In the genomic region with DNA sequence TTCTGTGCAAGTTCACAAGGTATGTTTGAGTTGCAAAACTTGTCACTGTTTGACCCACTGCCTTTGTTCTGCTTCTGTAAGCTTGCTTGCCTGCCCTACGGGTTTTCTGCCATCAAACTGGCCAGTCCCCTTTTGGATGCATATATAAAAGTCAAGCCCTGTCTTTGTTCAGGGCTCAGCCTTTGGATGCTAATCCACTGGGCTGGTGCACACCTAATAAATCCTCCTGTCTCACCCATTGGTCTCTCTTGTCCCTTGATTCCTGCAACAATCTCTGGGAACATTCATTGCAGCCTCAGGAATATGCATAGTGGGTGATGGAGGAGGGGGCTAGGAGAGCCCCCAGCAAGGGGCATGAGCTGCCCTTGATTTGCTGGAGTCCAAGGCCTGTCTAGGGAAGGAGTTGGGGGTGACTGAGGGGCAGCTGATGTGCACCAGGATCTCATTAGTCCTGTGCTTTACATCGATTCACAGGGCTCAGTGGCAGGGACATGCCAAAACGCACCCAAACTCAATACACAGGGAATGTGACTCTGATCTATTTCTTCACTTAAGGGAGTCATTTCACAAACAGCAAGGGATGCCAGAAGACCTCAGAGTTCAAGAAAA, we compare ENCODE assay signal across 22 cellular contexts.
DNase-seq lines count a peak whose midpoint lies in the region; ATAC-seq, FAIRE-seq and TF ChIP-seq lines count a peak whose summit lies in the region.
"Had no signal": no experiment of that assay in that cellular context is flagged by ENCODE, and none has a peak within 500 bp of the region (broad histone marks: within the 10 kb centered on the region; RNA-seq: fewer than 3 reads in every experiment).

No MANE protein-coding gene starts in this region.

- FAIRE-seq in HepG2 (lab: Jason Lieb, UNC) = no peak
- FAIRE-seq: A549, GM12892, GM18507, HTR-8/SVneo had no signal

- H3K4me1 ChIP-seq in HepG2 (ENCODE audit: insufficient read depth, low read length) (no peaks in the 10 kb centered on the region), right lobe of liver (no peaks in the 10 kb centered on the region), esophagus muscularis mucosa (no peaks in the 10 kb centered on the region)
- H3K4me1 ChIP-seq: A549 had no signal

- CTCF ChIA-PET in HepG2 (lab: Yijun Ruan, JAX; ENCODE audit: low intra/inter-chr PET ratio, low total read pairs) = no interaction called here

- TF ChIP-seq RAD21 in HepG2 (CRISPR knock-in tag; IDR thresholded peaks at IDR 0.05) = no peak

- BruUV-seq in HepG2 (replicated peaks; lab: Mats Ljungman, UMichigan) = no TSS peak

- H3K36me3 ChIP-seq in HepG2 (replicated peaks in 1 of 2; ENCODE audit: control insufficient read depth in 1 of 2, insufficient read depth in 2 of 2, low read length in 2 of 2) (no peaks in the 10 kb centered on the region), right lobe of liver (no peaks in the 10 kb centered on the region), esophagus muscularis mucosa (no peaks in the 10 kb centered on the region)

- TF ChIP-seq EP300 in HepG2 (IDR thresholded peaks at IDR 0.05; ENCODE audit: low read depth in 2 of 2, low read length in 2 of 2) = no peak
- TF ChIP-seq EP300 in HepG2 (CRISPR knock-in tag; IDR thresholded peaks at IDR 0.05; ENCODE audit: borderline replicate concordance) = no peak
- no peak for TF ChIP-seq EP300 in esophagus muscularis mucosa (IDR thresholded peaks at IDR 0.05)

- DNase-seq in HepG2 (ENCODE audit: low spot score) = no peak
- no peak for DNase-seq in right lobe of liver
- peak; percentile 14 for DNase-seq in OCI-M1 (lab: John Stamatoyannopoulos, UW)
- peak; percentile 21 for DNase-seq in esophagus muscularis mucosa (ENCODE audit: extremely low spot score)
- DNase-seq in cerebellum (ENCODE audit: low spot score) = no peak
- DNase-seq: H7, IMR-90, MV-4-11, NCI-H1105 treated with DMSO at 0.1 percent for 48 hours, NCI-H2081, NCI-H2171 treated with DMSO at 0.1 percent for 48 hours, NCI-H524 treated with DMSO at 0.1 percent for 48 hours, PC-3, Right ventricle myocardium superior, SW 1271 had no signal

- intact Hi-C loops in HepG2 (cut with micrococcal nuclease; ENCODE audit: unreplicated experiment) (no loop called here), right lobe of liver (cut with DNase I) (no loop called here), esophagus muscularis mucosa (cut with DNase I) (no loop called here)

- H2AFZ ChIP-seq in HepG2 (ENCODE audit: low read length) = no peak overlapping the region

- no peak for TF ChIP-seq POLR2A in HepG2 (IDR thresholded peaks at IDR 0.05; ENCODE audit: insufficient read depth in 1 of 2, low read depth in 2 of 2, low read length in 2 of 2)
- no peak for TF ChIP-seq POLR2A in right lobe of liver (IDR thresholded peaks at IDR 0.05)
- TF ChIP-seq POLR2A in esophagus muscularis mucosa (IDR thresholded peaks at IDR 0.05; ENCODE audit: low read depth) = no peak

- POLR2A ChIA-PET in HepG2 (lab: Yijun Ruan, JAX) = no interaction called here

- H3K27ac ChIP-seq in HepG2 (ENCODE audit: extremely low read length, insufficient read depth, low read length) = no peak overlapping the region
- H3K27ac ChIP-seq in right lobe of liver = no peak overlapping the region
- no peak overlapping the region for H3K27ac ChIP-seq in esophagus muscularis mucosa (replicated peaks in 1 of 4)
- H3K27ac ChIP-seq: A549 had no signal

- ATAC-seq in HepG2 (no peak), right lobe of liver (no peak), HG03342 (IDR thresholded peaks at IDR 0.05; ENCODE audit: unreplicated experiment) (no peak), GM21390 (IDR thresholded peaks at IDR 0.05; ENCODE audit: unreplicated experiment) (no peak), HG02870 (IDR thresholded peaks at IDR 0.05; ENCODE audit: unreplicated experiment) (no peak)
- ATAC-seq: A549, PC-3 had no signal

- no peaks in the 10 kb centered on the region for H3K27me3 ChIP-seq in HepG2 (ENCODE audit: control insufficient read depth in 1 of 2, insufficient read depth in 2 of 2, low read length in 2 of 2)
- H3K27me3 ChIP-seq in right lobe of liver = no peaks in the 10 kb centered on the region
- peaks cover 0 to 16% (median 0%) of the 10 kb centered on the region in 4 donors for H3K27me3 ChIP-seq in esophagus muscularis mucosa

- no peak overlapping the region for H3K4me2 ChIP-seq in HepG2 (ENCODE audit: low read depth, low read length)
- H3K4me2 ChIP-seq: A549 had no signal

- no peak overlapping the region for H3K9ac ChIP-seq in HepG2 (ENCODE audit: insufficient read depth, low read depth, low read length)

- no peak for TF ChIP-seq CTCF in HepG2 (CRISPR knock-in tag; IDR thresholded peaks at IDR 0.05)
- no peak for TF ChIP-seq CTCF in right lobe of liver (IDR thresholded peaks at IDR 0.05)
- no peak for TF ChIP-seq CTCF in esophagus muscularis mucosa (IDR thresholded peaks at IDR 0.05)

- WGBS in HepG2 (ENCODE audit: low lambda C conversion rate) = 0% methylated on average over 2 of the region's 3 CpGs
- WGBS in right lobe of liver (ENCODE audit: insufficient coverage, low coverage, low lambda C conversion rate, missing lambda C conversion rate) = 61% methylated on average over 3 of the region's 3 CpGs
- 91% methylated on average over 3 of the region's 3 CpGs for WGBS in esophagus muscularis mucosa

- no peak overlapping the region for H3K4me3 ChIP-seq in HepG2 (replicated peaks in 1 of 3; ENCODE audit: insufficient read depth in 1 of 3, low read depth in 2 of 3, low read length in 3 of 3)
- H3K4me3 ChIP-seq in right lobe of liver = no peak overlapping the region
- H3K4me3 ChIP-seq in esophagus muscularis mucosa = no peak overlapping the region
- H3K4me3 ChIP-seq: A549 had no signal

- H3K9me3 ChIP-seq in HepG2 (ENCODE audit: low read length) = peaks cover 33% of the 10 kb centered on the region
- no peaks in the 10 kb centered on the region for H3K9me3 ChIP-seq in right lobe of liver
- H3K9me3 ChIP-seq in esophagus muscularis mucosa = peaks cover 0 to 37% (median 31%) of the 10 kb centered on the region in 4 donors

- no peaks in the 10 kb centered on the region for H3K79me2 ChIP-seq in HepG2 (ENCODE audit: insufficient read depth, low read length)

- no peaks in the 10 kb centered on the region for H4K20me1 ChIP-seq in HepG2 (ENCODE audit: insufficient read depth, low read length)

- in situ Hi-C loops in HepG2 (cut with HindIII; ENCODE audit: extremely low pct_ligation_motif_present, low pct_unique_long_range_greater_than_20kb) = no loop called here

TF ChIP-seq in HepG2, 621 proteins besides CTCF, POLR2A, EP300 and RAD21:
- TF ChIP-seq, protein P1, sequence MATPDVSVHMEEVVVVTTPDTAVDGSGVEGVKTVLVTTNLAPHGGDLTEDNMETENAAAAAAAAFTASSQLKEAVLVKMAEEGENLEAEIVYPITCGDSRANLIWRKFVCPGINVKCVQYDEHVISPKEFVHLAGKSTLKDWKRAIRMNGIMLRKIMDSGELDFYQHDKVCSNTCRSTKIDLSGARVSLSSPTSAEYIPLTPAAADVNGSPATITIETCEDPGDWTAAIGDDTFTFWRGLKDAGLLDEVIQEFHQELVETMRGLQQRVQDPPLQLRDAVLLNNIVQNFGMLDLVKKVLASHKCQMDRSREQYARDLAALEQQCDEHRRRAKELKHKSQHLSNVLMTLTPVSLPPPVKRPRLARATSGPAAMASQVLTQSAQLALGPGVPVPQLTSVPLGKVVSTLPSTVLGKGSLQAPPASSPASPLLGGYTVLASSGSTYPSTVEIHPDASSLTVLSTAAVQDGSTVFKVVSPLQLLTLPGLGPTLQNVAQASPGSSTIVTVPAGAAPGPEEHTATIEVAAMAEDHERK (CRISPR knock-in tag; IDR thresholded peaks at IDR 0.05; ENCODE audit: low read depth) = no peak
- TF ChIP-seq SETDB1 (CRISPR knock-in tag; IDR thresholded peaks at IDR 0.05; ENCODE audit: borderline replicate concordance) = peak; percentile 74; the same call in 1 of the 2 replicates
TF ChIP-seq in HepG2: peak in this region for 1.

Comparison
In these comparisons a context has a peak if more than half of its experiments do, and no peak if none do; other contexts are left out.
1. DNase-seq: peak in OCI-M1 (single experiment) and esophagus muscularis mucosa (single experiment); none in HepG2 (single experiment), right lobe of liver (0 of 3) and cerebellum (single experiment).